In the genomic region with DNA sequence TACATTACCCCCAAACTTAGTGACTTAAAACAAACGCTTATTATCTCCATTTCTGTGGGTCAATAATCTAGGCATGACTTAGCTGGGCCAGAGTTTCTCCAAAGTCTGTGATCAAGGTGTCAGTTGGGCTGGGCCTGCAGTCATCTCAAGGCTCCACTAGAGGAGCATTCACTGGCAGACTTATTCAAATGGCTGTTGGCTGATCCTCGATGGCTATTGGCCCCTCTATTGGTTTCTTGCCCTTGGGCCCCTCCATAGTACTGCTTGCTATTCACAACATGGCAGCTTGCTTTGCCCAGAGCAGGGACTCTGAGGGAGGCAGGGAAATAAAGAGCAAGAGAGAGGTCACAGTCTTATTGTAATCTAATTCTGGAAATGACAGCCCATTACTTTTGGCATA, we compare ENCODE assay signal across 1 cellular context.
TF ChIP-seq lines count a peak whose summit lies in the region.

No MANE protein-coding gene starts in this region.

TF ChIP-seq in GM12878, 131 proteins besides CTCF, POLR2A, EP300 and RAD21:
- TF ChIP-seq ZNF687 (IDR thresholded peaks at IDR 0.05), result no peak
- TF ChIP-seq MEF2A (IDR thresholded peaks at IDR 0.05; ENCODE audit: insufficient read depth, low read depth, low read length), result no peak
- TF ChIP-seq PKNOX1 (IDR thresholded peaks at IDR 0.05), result no peak
- no peak for TF ChIP-seq SUPT20H (IDR thresholded peaks at IDR 0.05; ENCODE audit: borderline replicate concordance, control insufficient read depth, low read depth, low read length)
- no peak for TF ChIP-seq HDGF (IDR thresholded peaks at IDR 0.05)
- TF ChIP-seq PAX5 (IDR thresholded peaks at IDR 0.05; ENCODE audit: borderline replicate concordance, low read depth, low read length), result no peak
- TF ChIP-seq USF2 (IDR thresholded peaks at IDR 0.05; ENCODE audit: borderline replicate concordance, low read depth, low read length), result no peak
- TF ChIP-seq FOXM1 (IDR thresholded peaks at IDR 0.05; ENCODE audit: low read depth, low read length), result no peak
- no peak for TF ChIP-seq CREB1 (IDR thresholded peaks at IDR 0.05; ENCODE audit: low read depth)
